In the genomic region with DNA sequence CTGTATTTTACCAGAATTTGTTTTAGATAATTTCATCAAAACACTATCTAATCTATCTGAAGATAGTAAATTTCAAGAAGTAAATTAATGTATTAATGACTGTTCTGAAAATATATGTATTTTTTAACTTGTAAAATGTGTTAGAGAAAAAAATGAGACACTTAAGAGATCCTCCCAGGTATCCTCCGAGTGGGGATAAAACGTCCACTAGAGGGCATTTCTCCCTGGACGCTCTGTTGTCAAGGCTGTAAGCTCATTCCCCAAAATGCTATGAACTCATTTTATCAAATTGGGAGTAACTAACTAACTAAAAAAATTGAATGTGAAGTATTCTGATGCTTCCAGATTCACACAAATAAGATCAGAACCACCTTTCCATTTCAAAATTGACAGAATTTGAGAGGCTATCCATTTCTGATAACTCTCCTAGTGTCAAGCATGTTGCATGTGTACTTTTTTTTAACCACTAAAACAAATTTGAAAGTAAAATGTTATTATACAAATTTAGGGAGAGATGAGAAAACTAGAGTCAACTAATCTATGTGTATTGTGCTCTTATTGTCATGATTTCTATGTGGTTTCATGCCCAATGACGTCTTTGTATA, we compare ENCODE assay signal across 8 cellular contexts.
DNase-seq lines count a peak whose midpoint lies in the region; ATAC-seq and TF ChIP-seq lines count a peak whose summit lies in the region.

No MANE protein-coding gene starts in this region.

- 30% methylated on average over 4 of the region's 4 CpGs for WGBS in liver

- TF ChIP-seq CTCF in liver (IDR thresholded peaks at IDR 0.05; ENCODE audit: low read depth, low read length, missing input control) = peak; percentile 58

- H3K27ac ChIP-seq in liver (ENCODE audit: low read depth in 1 of 2, low read length in 2 of 2) = no peak overlapping the region

- peaks cover 0 to 4% (median 0%) of the 10 kb centered on the region in 4 donors for H3K27me3 ChIP-seq in liver (ENCODE audit: control insufficient read depth in 4 of 4, insufficient read depth in 4 of 4, low read length in 3 of 4)

- H3K4me1 ChIP-seq in liver (ENCODE audit: control insufficient read depth in 4 of 4, insufficient read depth in 4 of 4, low read length in 3 of 4) = no peaks in the 10 kb centered on the region

- no peaks in the 10 kb centered on the region for H3K36me3 ChIP-seq in liver (ENCODE audit: control insufficient read depth in 4 of 4, insufficient read depth in 3 of 4, low read depth in 1 of 4, low read length in 3 of 4)

- peak; percentile 66 to 75 for TF ChIP-seq RAD21 in liver (IDR thresholded peaks at IDR 0.05)

- in situ Hi-C loops in T47D (cut with HindIII; ENCODE audit: low pct_unique_long_range_greater_than_20kb, low sequenced_read_pairs) = no loop called here

- DNase-seq in NCI-H82 (lab: John Stamatoyannopoulos, UW) (peak; percentile 44), NCI-H82 treated with DMSO at 0.1 percent for 48 hours (lab: John Stamatoyannopoulos, UW; ENCODE audit: unreplicated experiment) (no peak), NCI-H1105 (lab: John Stamatoyannopoulos, UW) (peak; percentile 2), T47D (ENCODE audit: low read depth in 1 of 2, low spot score in 1 of 2) (peak; percentile 11 to 39), AG08395 (ENCODE audit: low spot score) (no peak), NCI-H2107 treated with DMSO at 0.1 percent for 48 hours (lab: John Stamatoyannopoulos, UW; ENCODE audit: unreplicated experiment) (no peak)

- H3K9ac ChIP-seq in liver (ENCODE audit: low read depth in 1 of 2, low read length in 2 of 2) = no peak overlapping the region

- H3K4me3 ChIP-seq in liver (ENCODE audit: low read depth in 1 of 3, low read length in 3 of 3) = no peak overlapping the region

- ATAC-seq in GM21529 (IDR thresholded peaks at IDR 0.05; ENCODE audit: unreplicated experiment) = peak; percentile 65

- H3K9me3 ChIP-seq in liver (ENCODE audit: control insufficient read depth in 4 of 4, low read length in 3 of 4) = no peaks in the 10 kb centered on the region

TF ChIP-seq in liver, 16 proteins besides CTCF, POLR2A, EP300 and RAD21:
- TF ChIP-seq JUND (IDR thresholded peaks at IDR 0.05) = no peak
- no peak for TF ChIP-seq HNF4G (IDR thresholded peaks at IDR 0.05)
- TF ChIP-seq, protein P1, sequence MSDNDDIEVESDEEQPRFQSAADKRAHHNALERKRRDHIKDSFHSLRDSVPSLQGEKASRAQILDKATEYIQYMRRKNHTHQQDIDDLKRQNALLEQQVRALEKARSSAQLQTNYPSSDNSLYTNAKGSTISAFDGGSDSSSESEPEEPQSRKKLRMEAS (IDR thresholded peaks at IDR 0.05) = no peak
- no peak for TF ChIP-seq RXRA (IDR thresholded peaks at IDR 0.05)
- TF ChIP-seq, protein P2, sequence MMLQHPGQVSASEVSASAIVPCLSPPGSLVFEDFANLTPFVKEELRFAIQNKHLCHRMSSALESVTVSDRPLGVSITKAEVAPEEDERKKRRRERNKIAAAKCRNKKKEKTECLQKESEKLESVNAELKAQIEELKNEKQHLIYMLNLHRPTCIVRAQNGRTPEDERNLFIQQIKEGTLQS (IDR thresholded peaks at IDR 0.05) = no peak
- TF ChIP-seq EGR1 (IDR thresholded peaks at IDR 0.05; ENCODE audit: low read depth in 2 of 2) = no peak
- no peak for TF ChIP-seq FOXA2 (IDR thresholded peaks at IDR 0.05)
- no peak for TF ChIP-seq SP1 (IDR thresholded peaks at IDR 0.05)
- TF ChIP-seq, protein P3, sequence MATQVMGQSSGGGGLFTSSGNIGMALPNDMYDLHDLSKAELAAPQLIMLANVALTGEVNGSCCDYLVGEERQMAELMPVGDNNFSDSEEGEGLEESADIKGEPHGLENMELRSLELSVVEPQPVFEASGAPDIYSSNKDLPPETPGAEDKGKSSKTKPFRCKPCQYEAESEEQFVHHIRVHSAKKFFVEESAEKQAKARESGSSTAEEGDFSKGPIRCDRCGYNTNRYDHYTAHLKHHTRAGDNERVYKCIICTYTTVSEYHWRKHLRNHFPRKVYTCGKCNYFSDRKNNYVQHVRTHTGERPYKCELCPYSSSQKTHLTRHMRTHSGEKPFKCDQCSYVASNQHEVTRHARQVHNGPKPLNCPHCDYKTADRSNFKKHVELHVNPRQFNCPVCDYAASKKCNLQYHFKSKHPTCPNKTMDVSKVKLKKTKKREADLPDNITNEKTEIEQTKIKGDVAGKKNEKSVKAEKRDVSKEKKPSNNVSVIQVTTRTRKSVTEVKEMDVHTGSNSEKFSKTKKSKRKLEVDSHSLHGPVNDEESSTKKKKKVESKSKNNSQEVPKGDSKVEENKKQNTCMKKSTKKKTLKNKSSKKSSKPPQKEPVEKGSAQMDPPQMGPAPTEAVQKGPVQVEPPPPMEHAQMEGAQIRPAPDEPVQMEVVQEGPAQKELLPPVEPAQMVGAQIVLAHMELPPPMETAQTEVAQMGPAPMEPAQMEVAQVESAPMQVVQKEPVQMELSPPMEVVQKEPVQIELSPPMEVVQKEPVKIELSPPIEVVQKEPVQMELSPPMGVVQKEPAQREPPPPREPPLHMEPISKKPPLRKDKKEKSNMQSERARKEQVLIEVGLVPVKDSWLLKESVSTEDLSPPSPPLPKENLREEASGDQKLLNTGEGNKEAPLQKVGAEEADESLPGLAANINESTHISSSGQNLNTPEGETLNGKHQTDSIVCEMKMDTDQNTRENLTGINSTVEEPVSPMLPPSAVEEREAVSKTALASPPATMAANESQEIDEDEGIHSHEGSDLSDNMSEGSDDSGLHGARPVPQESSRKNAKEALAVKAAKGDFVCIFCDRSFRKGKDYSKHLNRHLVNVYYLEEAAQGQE (IDR thresholded peaks at IDR 0.05) = no peak
- TF ChIP-seq YY1 (IDR thresholded peaks at IDR 0.05) = no peak
- no peak for TF ChIP-seq NR2F2 (IDR thresholded peaks at IDR 0.05)
- TF ChIP-seq, protein P4, sequence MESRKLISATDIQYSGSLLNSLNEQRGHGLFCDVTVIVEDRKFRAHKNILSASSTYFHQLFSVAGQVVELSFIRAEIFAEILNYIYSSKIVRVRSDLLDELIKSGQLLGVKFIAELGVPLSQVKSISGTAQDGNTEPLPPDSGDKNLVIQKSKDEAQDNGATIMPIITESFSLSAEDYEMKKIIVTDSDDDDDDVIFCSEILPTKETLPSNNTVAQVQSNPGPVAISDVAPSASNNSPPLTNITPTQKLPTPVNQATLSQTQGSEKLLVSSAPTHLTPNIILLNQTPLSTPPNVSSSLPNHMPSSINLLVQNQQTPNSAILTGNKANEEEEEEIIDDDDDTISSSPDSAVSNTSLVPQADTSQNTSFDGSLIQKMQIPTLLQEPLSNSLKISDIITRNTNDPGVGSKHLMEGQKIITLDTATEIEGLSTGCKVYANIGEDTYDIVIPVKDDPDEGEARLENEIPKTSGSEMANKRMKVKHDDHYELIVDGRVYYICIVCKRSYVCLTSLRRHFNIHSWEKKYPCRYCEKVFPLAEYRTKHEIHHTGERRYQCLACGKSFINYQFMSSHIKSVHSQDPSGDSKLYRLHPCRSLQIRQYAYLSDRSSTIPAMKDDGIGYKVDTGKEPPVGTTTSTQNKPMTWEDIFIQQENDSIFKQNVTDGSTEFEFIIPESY (IDR thresholded peaks at IDR 0.05) = no peak
- no peak for TF ChIP-seq HNF4A (conservative IDR thresholded peaks at IDR 0.05)
- TF ChIP-seq FOXA1 (IDR thresholded peaks at IDR 0.05) = no peak

Comparison
In these comparisons a context has a peak if more than half of its experiments do, and no peak if none do; other contexts are left out.
1. DNase-seq: peak in NCI-H82 (single experiment), NCI-H1105 (single experiment) and T47D (2 of 2); none in NCI-H82 treated with DMSO at 0.1 percent for 48 hours (single experiment), AG08395 (single experiment) and NCI-H2107 treated with DMSO at 0.1 percent for 48 hours (single experiment).